ENCODE assay signal across 8 cellular contexts in genomic region chr7:108314049-108314448, GRCh38.
"Had no signal": no experiment of that assay in that cellular context is flagged by ENCODE, and none has a peak within 500 bp of the region (broad histone marks: within the 10 kb centered on the region; RNA-seq: fewer than 3 reads in every experiment).

No MANE protein-coding gene starts in this region.

- DNase-seq: GDM1, GF-D8 had no signal

- ATAC-seq: GM12878 had no signal

- FAIRE-seq: G401.6, GM12878, GM12891, GM12892, GM18507, GM19239 had no signal

- H3K4me3 ChIP-seq: GM12878 had no signal
